ENCODE assay signal across 18 cellular contexts in genomic region chr9:93665128-93665565, GRCh38.
"Had no signal": no experiment of that assay in that cellular context is flagged by ENCODE, and none has a peak within 500 bp of the region (broad histone marks: within the 10 kb centered on the region; RNA-seq: fewer than 3 reads in every experiment).

No MANE protein-coding gene starts in this region.

- H3K4me3 Mint-ChIP-seq: activated CD4-positive, alpha-beta T cell treated with anti-CD3 and anti-CD28 coated beads, Interleukin-2, amount 10 ng/mL, durations not matched to agents 24 days and 14 days; brain; central memory CD8-positive, alpha-beta T cell; neural crest cell; stimulated activated naive B cell treated with anti-CD40 and anti-IgM and Interleukin-4, amounts not matched to agents 10 μg/mL and 1 μg/mL and 100 μg/mL, for 72 hours had no signal

- H3K9me3 ChIP-seq: esophagus squamous epithelium, thyroid gland, vagina had no signal

- H3K4me1 ChIP-seq: esophagus squamous epithelium, thyroid gland, vagina had no signal

- DNase-seq: activated CD4-positive, alpha-beta T cell treated with anti-CD3 and anti-CD28 coated beads, Interleukin-2, amount 10 ng/mL, durations not matched to agents 24 days and 14 days; activated T-cell treated with anti-CD3 and anti-CD28 coated beads, Interleukin-2, amount 50 U/mL, for 1 hour; amygdala; cortex of kidney; esophagus squamous epithelium; mammary epithelial cell; stimulated activated CD4-positive, alpha-beta T cell treated with anti-CD3 and anti-CD28 coated beads, Interleukin-2, amount 100 ng/mL, for 48 hours; stimulated activated naive B cell treated with anti-CD40 and anti-IgM and Interleukin-4, amounts not matched to agents 10 μg/mL and 1 μg/mL and 100 μg/mL, for 72 hours; T1000 had no signal

- H3K9me3 Mint-ChIP-seq: activated CD4-positive, alpha-beta T cell treated with anti-CD3 and anti-CD28 coated beads, Interleukin-2, amount 10 ng/mL, durations not matched to agents 24 days and 14 days; activated naive CD4-positive, alpha-beta T cell treated with anti-CD3 and anti-CD28 coated beads, Interleukin-2, amount 50 U/mL, for 72 hours; activated T-helper 2 cell treated with anti-CD3 and anti-CD28 coated beads, Interferon-gamma antibody, Interleukin-2, Interleukin-4, amounts not matched to agents 10 μg/mL and 5 μg/mL and 100 μg/mL, durations not matched to agents 14 hours and 24 hours and 36 hours; brain; central memory CD8-positive, alpha-beta T cell; neural crest cell; stimulated activated naive B cell treated with anti-CD40 and anti-IgM and Interleukin-4, amounts not matched to agents 10 μg/mL and 1 μg/mL and 100 μg/mL, for 72 hours had no signal

- H3K27me3 Mint-ChIP-seq: activated CD4-positive, alpha-beta T cell treated with anti-CD3 and anti-CD28 coated beads, Interleukin-2, amount 10 ng/mL, durations not matched to agents 24 days and 14 days; brain; central memory CD8-positive, alpha-beta T cell; stimulated activated naive B cell treated with anti-CD40 and anti-IgM and Interleukin-4, amounts not matched to agents 10 μg/mL and 1 μg/mL and 100 μg/mL, for 72 hours had no signal

- H3K36me3 Mint-ChIP-seq: activated naive CD4-positive, alpha-beta T cell treated with anti-CD3 and anti-CD28 coated beads, Interleukin-2, amount 50 U/mL, for 72 hours; brain had no signal

- H3K27ac Mint-ChIP-seq: activated CD4-positive, alpha-beta T cell treated with anti-CD3 and anti-CD28 coated beads, Interleukin-2, amount 10 ng/mL, durations not matched to agents 24 days and 14 days; activated T-helper 2 cell treated with anti-CD3 and anti-CD28 coated beads, Interferon-gamma antibody, Interleukin-2, Interleukin-4, amounts not matched to agents 10 μg/mL and 5 μg/mL and 100 μg/mL, durations not matched to agents 14 hours and 24 hours and 36 hours; brain; stimulated activated naive B cell treated with anti-CD40 and anti-IgM and Interleukin-4, amounts not matched to agents 10 μg/mL and 1 μg/mL and 100 μg/mL, for 72 hours had no signal

- H3K27ac ChIP-seq: esophagus squamous epithelium, thyroid gland, vagina, VCaP had no signal

- H3K4me3 ChIP-seq: esophagus squamous epithelium, thyroid gland, vagina had no signal

- ATAC-seq: activated naive CD4-positive, alpha-beta T cell treated with anti-CD3 and anti-CD28 coated beads, Interleukin-2, amount 50 U/mL, for 72 hours; SK-N-SH treated with all-trans-retinoic acid at 6 μM for 48 hours; stimulated activated naive B cell treated with anti-CD40 and anti-IgM and Interleukin-4, amounts not matched to agents 10 μg/mL and 1 μg/mL and 100 μg/mL, for 72 hours had no signal

- H3K4me1 Mint-ChIP-seq: activated CD4-positive, alpha-beta T cell treated with anti-CD3 and anti-CD28 coated beads, Interleukin-2, amount 10 ng/mL, durations not matched to agents 24 days and 14 days; central memory CD8-positive, alpha-beta T cell; stimulated activated naive B cell treated with anti-CD40 and anti-IgM and Interleukin-4, amounts not matched to agents 10 μg/mL and 1 μg/mL and 100 μg/mL, for 72 hours had no signal

- H3K27me3 ChIP-seq: esophagus squamous epithelium, thyroid gland, vagina had no signal
